ENCODE assay signal across 10 cellular contexts in genomic region chr4:158895797-158896442, GRCh38.
A peak's percentile ranks its signal among the peaks of the same experiment; 100 is the strongest.
DNase-seq lines count a peak whose midpoint lies in the region; ATAC-seq and TF ChIP-seq lines count a peak whose summit lies in the region.
"Had no signal": no experiment of that assay in that cellular context is flagged by ENCODE, and none has a peak within 500 bp of the region (broad histone marks: within the 10 kb centered on the region; RNA-seq: fewer than 3 reads in every experiment).

No MANE protein-coding gene starts in this region.

- H3K4me3 ChIP-seq in cardiac muscle cell (no peak overlapping the region), astrocyte of the spinal cord (ENCODE audit: low read depth, low read length) (no peak overlapping the region)
- H3K4me3 ChIP-seq: BLaER1 treated with 17β-estradiol and CSF1 and Interleukin-3, amounts not matched to agents 10 nM and 100 nM had no signal

- H3K9me3 Mint-ChIP-seq in activated T-cell treated with anti-CD3 and anti-CD28 coated beads, Interleukin-2, amount 50 U/mL, for 72 hours: peaks cover 0 to 2% of the 10 kb centered on the region in 2 donors

- in situ Hi-C loops in astrocyte of the spinal cord (cut with HindIII; ENCODE audit: low sequenced_read_pairs): no loop called here

- no peaks in the 10 kb centered on the region for H3K27me3 Mint-ChIP-seq in activated T-cell treated with anti-CD3 and anti-CD28 coated beads, Interleukin-2, amount 50 U/mL, for 72 hours (ENCODE audit: low read depth)

- H3K27me3 ChIP-seq in cardiac muscle cell: no peaks in the 10 kb centered on the region
- H3K27me3 ChIP-seq: BLaER1 treated with 17β-estradiol and CSF1 and Interleukin-3, amounts not matched to agents 10 nM and 100 nM had no signal

- DNase-seq in cardiac muscle cell (ENCODE audit: low read depth in 1 of 2, low spot score in 1 of 2) (peak in 1 of 2 donors; percentile 45), cardiac septum (ENCODE audit: low spot score) (no peak), astrocyte of the spinal cord (ENCODE audit: low read depth, low spot score) (no peak), left colon (peak in 1 of 2 donors; percentile 16), NCI-H1436 (lab: John Stamatoyannopoulos, UW) (no peak), NCI-H187 treated with DMSO at 0.1 percent for 48 hours (lab: John Stamatoyannopoulos, UW) (no peak)
- DNase-seq in activated T-cell treated with anti-CD3 and anti-CD28 coated beads, Interleukin-2, amount 50 U/mL, for 72 hours: no peak

- intact Hi-C loops in cardiac septum (cut with DNase I) (no loop called here), left colon (cut with DNase I, micrococcal nuclease) (no loop called here)

- H3K9me3 ChIP-seq in cardiac muscle cell (ENCODE audit: low read depth): no peaks in the 10 kb centered on the region

- no peak overlapping the region for H3K27ac ChIP-seq in cardiac muscle cell
- H3K27ac ChIP-seq: BLaER1 treated with 17β-estradiol and CSF1 and Interleukin-3, amounts not matched to agents 10 nM and 100 nM had no signal

- no peaks in the 10 kb centered on the region for H3K4me1 Mint-ChIP-seq in activated T-cell treated with anti-CD3 and anti-CD28 coated beads, Interleukin-2, amount 50 U/mL, for 72 hours (ENCODE audit: low read depth)

- ATAC-seq in left colon (peak; percentile 83), HG02840 (IDR thresholded peaks at IDR 0.05; ENCODE audit: low FRiP score, unreplicated experiment) (no peak)
- no peak for ATAC-seq in activated T-cell treated with anti-CD3 and anti-CD28 coated beads, Interleukin-2, amount 50 U/mL, for 72 hours (replicated peaks in 1 of 2)
- ATAC-seq: esophagus mucosa had no signal

- peaks cover 28 to 30% of the 10 kb centered on the region in 2 donors for H3K36me3 Mint-ChIP-seq in activated T-cell treated with anti-CD3 and anti-CD28 coated beads, Interleukin-2, amount 50 U/mL, for 72 hours (ENCODE audit: insufficient read depth in 2 of 2)

- H3K27ac Mint-ChIP-seq in activated T-cell treated with anti-CD3 and anti-CD28 coated beads, Interleukin-2, amount 50 U/mL, for 72 hours: no peak overlapping the region

- TF ChIP-seq CTCF in cardiac muscle cell (IDR thresholded peaks at IDR 0.05; ENCODE audit: low read depth, low read length): peak; percentile 15
- TF ChIP-seq CTCF in astrocyte of the spinal cord (IDR thresholded peaks at IDR 0.05; ENCODE audit: low read depth, low read length): peak; percentile 12

- peaks cover 37% of the 10 kb centered on the region for H3K36me3 ChIP-seq in cardiac muscle cell

- H3K4me1 ChIP-seq in cardiac muscle cell (ENCODE audit: low read depth): no peaks in the 10 kb centered on the region

- H3K4me3 Mint-ChIP-seq in activated T-cell treated with anti-CD3 and anti-CD28 coated beads, Interleukin-2, amount 50 U/mL, for 72 hours: peak overlapping the region in 1 of 2 donors; percentile 7
